25 cellular contexts compared by ENCODE assay signal in the genomic region with DNA sequence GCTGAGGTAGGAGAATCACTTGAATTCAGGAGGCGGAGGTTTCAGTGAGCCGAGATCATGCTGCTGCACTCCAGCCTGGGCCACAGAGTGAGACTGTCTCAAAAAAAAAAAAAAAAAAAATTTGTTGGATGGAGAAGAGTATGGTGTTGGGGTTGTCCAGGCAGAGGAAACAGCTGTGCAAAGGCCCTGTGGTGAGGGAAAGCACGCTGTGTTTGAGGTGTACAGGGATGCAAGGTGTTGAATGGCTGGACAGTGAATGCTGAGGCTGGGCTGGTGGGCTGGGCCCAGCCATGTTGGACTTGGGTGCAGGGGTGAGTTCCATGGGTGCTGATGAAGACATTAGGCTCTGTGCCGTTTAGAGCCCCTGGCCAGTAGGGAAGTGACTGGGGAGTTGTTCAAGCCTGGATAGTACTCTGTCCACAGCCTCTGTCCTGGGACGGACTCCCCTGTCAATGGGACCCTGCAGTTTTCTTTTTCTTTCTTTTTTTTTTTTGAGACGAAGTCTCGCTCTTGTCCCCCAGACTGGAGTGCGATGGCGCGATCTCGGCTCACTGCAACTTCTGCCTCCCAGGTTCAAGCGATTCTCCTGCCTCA. TPM values are rescaled to one million over a fixed set of nuclear protein-coding genes. Genes with fewer than 3 reads are reported as not detected.
"Had no signal": no experiment of that assay in that cellular context is flagged by ENCODE, and none has a peak within 500 bp of the region (broad histone marks: within the 10 kb centered on the region; RNA-seq: fewer than 3 reads in every experiment).

No MANE protein-coding gene starts in this region.

- H3K4me1 ChIP-seq: parathyroid adenoma, thyroid gland, uterus had no signal

- H3K27ac Mint-ChIP-seq: nephron had no signal

- H3K4me3 Mint-ChIP-seq: nephron had no signal

- H3K36me3 ChIP-seq: uterus had no signal

- ATAC-seq: heart left ventricle, left colon, left ventricle myocardium superior, psoas muscle, sciatic nerve had no signal

- DNase-seq: dorsolateral prefrontal cortex; effector CD8-positive, alpha-beta T cell; foreskin melanocyte; heart left ventricle; hippocampal formation; left colon; left ventricle myocardium superior; mesendoderm; naive B cell; psoas muscle; retina; spleen; stimulated activated CD4-positive, alpha-beta T cell treated with anti-CD3 and anti-CD28 coated beads, Interleukin-15, amount 100 ng/mL, for 24 hours; stimulated activated CD4-positive, alpha-beta T cell treated with anti-CD3 and anti-CD28 coated beads, Interleukin-1b, Interleukin-23, amount 100 ng/mL, for 48 hours; stimulated activated naive CD4-positive, alpha-beta T cell treated with Interleukin-2 at 50 U/mL for 16 hours; thyroid gland; upper lobe of left lung; uterus had no signal

- H3K4me3 ChIP-seq: coronary artery, dorsolateral prefrontal cortex, heart left ventricle, lung, psoas muscle, spleen, suprapubic skin, thyroid gland, upper lobe of left lung, uterus had no signal

- H3K9me3 ChIP-seq: heart left ventricle, psoas muscle, spleen, suprapubic skin, thyroid gland, upper lobe of left lung, uterus had no signal

- H3K9me3 Mint-ChIP-seq: naive B cell, nephron had no signal

- H3K27me3 Mint-ChIP-seq: naive B cell had no signal

- H3K4me1 Mint-ChIP-seq: nephron had no signal

- H3K27me3 ChIP-seq: dorsolateral prefrontal cortex, heart left ventricle, spleen, suprapubic skin, thyroid gland, upper lobe of left lung, uterus had no signal

- H3K27ac ChIP-seq: coronary artery, dorsolateral prefrontal cortex, heart left ventricle, parathyroid adenoma, psoas muscle, spleen, suprapubic skin, thyroid gland, upper lobe of left lung, uterus had no signal

RNA-seq across cellular contexts. Expression of gene PRRG2, which starts 28.5 kb away (rescaled TPM):
- total RNA-seq: skeletal muscle tissue had no signal
